19 cellular contexts compared by ENCODE assay signal in the genomic region with DNA sequence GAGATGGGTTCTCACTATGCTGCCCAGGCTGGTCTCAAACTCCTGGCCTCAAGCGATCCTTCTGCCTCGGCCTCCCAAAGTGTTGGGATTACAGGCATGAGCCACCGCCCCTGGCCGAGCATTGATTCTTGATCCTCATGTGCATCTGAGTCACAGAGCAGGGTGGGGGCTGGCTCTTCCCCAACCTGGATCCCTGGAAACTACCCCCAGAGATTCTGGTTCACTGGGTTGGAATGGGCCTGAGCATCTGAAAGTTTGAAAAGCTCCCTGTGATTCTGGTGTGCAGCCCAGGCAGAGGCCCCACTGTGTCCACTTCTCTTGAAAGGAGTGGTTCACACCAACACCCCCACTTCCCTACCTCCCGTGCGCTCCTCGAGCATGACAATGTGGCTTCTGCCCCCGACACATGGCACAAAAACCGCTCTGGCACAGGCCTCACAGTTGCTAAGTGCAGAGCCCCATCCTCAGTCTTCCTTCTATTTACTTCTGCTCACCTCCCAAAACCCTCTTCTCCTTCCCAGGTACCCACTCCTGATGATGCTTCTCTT. TPM values are rescaled to one million over a fixed set of nuclear protein-coding genes. Genes with fewer than 3 reads are reported as not detected.
DNase-seq lines count a peak whose midpoint lies in the region; ATAC-seq and TF ChIP-seq lines count a peak whose summit lies in the region.
"Had no signal": no experiment of that assay in that cellular context is flagged by ENCODE, and none has a peak within 500 bp of the region (broad histone marks: within the 10 kb centered on the region; RNA-seq: fewer than 3 reads in every experiment).

No MANE protein-coding gene starts in this region.

- H3K14ac ChIP-seq in IMR-90 (replicated peaks; ENCODE audit: low read depth, low read length) (no peak overlapping the region), trophoblast cell (ENCODE audit: low read length) (no peak overlapping the region)

- dilution Hi-C loops in IMR-90 (cut with HindIII; ENCODE audit: low sequenced_read_pairs, unreplicated experiment), result no loop called here

- H3K9me1 ChIP-seq in IMR-90 (ENCODE audit: insufficient read depth, low read length), result no peaks in the 10 kb centered on the region

- H3K27me3 ChIP-seq in IMR-90 (ENCODE audit: control insufficient read depth, insufficient read depth, low read length), result no peaks in the 10 kb centered on the region
- no peaks in the 10 kb centered on the region for H3K27me3 ChIP-seq in trophoblast cell (ENCODE audit: insufficient read depth, low read length)
- H3K27me3 ChIP-seq in colonic mucosa, result no peaks in the 10 kb centered on the region
- no peaks in the 10 kb centered on the region for H3K27me3 ChIP-seq in naive thymus-derived CD4-positive, alpha-beta T cell (ENCODE audit: control insufficient read depth in 2 of 2, insufficient read depth in 2 of 2, low read length in 2 of 2)
- no peaks in the 10 kb centered on the region for H3K27me3 ChIP-seq in prostate gland (replicated peaks; ENCODE audit: insufficient read depth)
- H3K27me3 ChIP-seq: MG63 had no signal

- H4K5ac ChIP-seq in IMR-90 (ENCODE audit: low read depth, low read length), result no peak overlapping the region

- H3K9ac ChIP-seq in IMR-90 (ENCODE audit: low read depth, low read length) (no peak overlapping the region), trophoblast cell (ENCODE audit: low read length) (no peak overlapping the region), colonic mucosa (ENCODE audit: low read depth in 2 of 2, low read length in 2 of 2) (no peak overlapping the region)
- H3K9ac ChIP-seq: GM23248, KMS-11 had no signal

- POLR2A ChIA-PET in IMR-90 (lab: Charles Lee; ENCODE audit: unreplicated experiment), result no interaction called here
- POLR2A ChIA-PET in naive thymus-derived CD4-positive, alpha-beta T cell (lab: Charles Lee), result no interaction called here

- H3K23ac ChIP-seq in IMR-90 (ENCODE audit: low read depth, low read length), result no peak overlapping the region
- H3K23ac ChIP-seq in trophoblast cell (ENCODE audit: low read length), result no peak overlapping the region

- H3K27ac Mint-ChIP-seq in naive thymus-derived CD4-positive, alpha-beta T cell, result no peak overlapping the region

- H4K91ac ChIP-seq in IMR-90 (ENCODE audit: insufficient read depth, low read depth, low read length) (no peak overlapping the region), trophoblast cell (ENCODE audit: low read depth, low read length) (no peak overlapping the region)

- H3K4me1 ChIP-seq in IMR-90 (ENCODE audit: control insufficient read depth, insufficient read depth, low read length) (peaks cover 5% of the 10 kb centered on the region; the same call in 1 of the 2 replicates), trophoblast cell (ENCODE audit: control insufficient read depth in 1 of 2, insufficient read depth in 2 of 2, low read length in 2 of 2) (peaks cover 35 to 37% of the 10 kb centered on the region in 2 experiments), colonic mucosa (no peaks in the 10 kb centered on the region), prostate gland (replicated peaks) (no peaks in the 10 kb centered on the region)
- H3K4me1 ChIP-seq in naive thymus-derived CD4-positive, alpha-beta T cell (ENCODE audit: control insufficient read depth in 2 of 2, insufficient read depth in 2 of 2, low read length in 2 of 2), result peaks cover 0 to 12% of the 10 kb centered on the region in 2 donors

- H3K56ac ChIP-seq in IMR-90 (ENCODE audit: extremely low read depth, insufficient read depth, low read length), result no peak overlapping the region

- TF ChIP-seq POLR2A in IMR-90 (IDR thresholded peaks at IDR 0.05; ENCODE audit: low read depth, low read length), result no peak
- no peak for TF ChIP-seq POLR2A in prostate gland (IDR thresholded peaks at IDR 0.05)

- TF ChIP-seq CTCF in IMR-90 (conservative IDR thresholded peaks at IDR 0.05; ENCODE audit: low read depth, low read length) (no peak), colonic mucosa (IDR thresholded peaks at IDR 0.05) (no peak), prostate gland (IDR thresholded peaks at IDR 0.05) (no peak)

- H3K4me3 ChIP-seq in IMR-90 (ENCODE audit: insufficient read depth, low read depth, low read length), result no peak overlapping the region
- no peak overlapping the region for H3K4me3 ChIP-seq in trophoblast cell (ENCODE audit: low read depth, low read length)
- no peak overlapping the region for H3K4me3 ChIP-seq in colonic mucosa
- no peak overlapping the region for H3K4me3 ChIP-seq in naive thymus-derived CD4-positive, alpha-beta T cell (ENCODE audit: low read length)
- H3K4me3 ChIP-seq in prostate gland, result no peak overlapping the region
- H3K4me3 ChIP-seq: GM23248, MG63 had no signal

- WGBS in IMR-90 (ENCODE audit: extremely low coverage in 2 of 2, insufficient read length in 1 of 2), 2 experiments, result 80% methylated on average over 1 of the region's 9 CpGs; no CpG with 5 or more reads in 1 of the 2 experiments
- WGBS in trophoblast cell (ENCODE audit: extremely low coverage, insufficient coverage, insufficient read length), result no CpG with 5 or more reads among the region's 9 CpGs
- WGBS in prostate gland, result 95% methylated on average over 9 of the region's 9 CpGs

- no peak overlapping the region for H2AK9ac ChIP-seq in IMR-90 (replicated peaks; ENCODE audit: low read depth, low read length, poor library complexity)

- TF ChIP-seq RAD21 in IMR-90 (IDR thresholded peaks at IDR 0.05; ENCODE audit: low read length), result no peak

- intact Hi-C loops in IMR-90 (cut with micrococcal nuclease), result no loop called here
- intact Hi-C loops in colonic mucosa (cut with DNase I), result no loop called here
- intact Hi-C loops in naive thymus-derived CD4-positive, alpha-beta T cell (cut with micrococcal nuclease), result no loop called here
- intact Hi-C loops in prostate gland (cut with DNase I), result no loop called here

- no peaks in the 10 kb centered on the region for H3K79me1 ChIP-seq in IMR-90 (ENCODE audit: low read depth in 1 of 2, low read length in 2 of 2)
- peaks cover 26% of the 10 kb centered on the region for H3K79me1 ChIP-seq in trophoblast cell (ENCODE audit: low read length)

- CTCF ChIA-PET in IMR-90 (lab: Yijun Ruan, JAX), result no interaction called here
- CTCF ChIA-PET in naive thymus-derived CD4-positive, alpha-beta T cell (lab: Charles Lee), result no interaction called here

- H3K4me2 ChIP-seq in IMR-90 (ENCODE audit: low read depth, low read length) (no peak overlapping the region), trophoblast cell (ENCODE audit: low read length) (no peak overlapping the region)
- H3K4me2 ChIP-seq: KMS-11 had no signal

- peaks cover 0 to 1% (median 0%) of the 10 kb centered on the region in 11 donors for H3K9me3 Mint-ChIP-seq in naive thymus-derived CD4-positive, alpha-beta T cell
- H3K9me3 Mint-ChIP-seq: CD4-positive, alpha-beta memory T cell had no signal

- H2AK5ac ChIP-seq in IMR-90 (ENCODE audit: low read depth, low read length) (no peak overlapping the region), trophoblast cell (ENCODE audit: low read length) (no peak overlapping the region)

- H3K4me1 Mint-ChIP-seq in naive thymus-derived CD4-positive, alpha-beta T cell, result peaks cover 15 to 30% (median 20%) of the 10 kb centered on the region in 7 donors

- H3K36me3 ChIP-seq in IMR-90 (ENCODE audit: control insufficient read depth, insufficient read depth, low read length) (peaks cover 2% of the 10 kb centered on the region; the same call in 1 of the 2 replicates), trophoblast cell (ENCODE audit: control insufficient read depth in 1 of 2, insufficient read depth in 2 of 2, low read length in 2 of 2) (peaks cover 36 to 41% of the 10 kb centered on the region in 2 experiments), colonic mucosa (no peaks in the 10 kb centered on the region), prostate gland (no peaks in the 10 kb centered on the region)
- no peaks in the 10 kb centered on the region for H3K36me3 ChIP-seq in naive thymus-derived CD4-positive, alpha-beta T cell (ENCODE audit: control insufficient read depth in 2 of 3, insufficient read depth in 3 of 3, low read length in 3 of 3)
- H3K36me3 ChIP-seq: MG63 had no signal

- H2BK120ac ChIP-seq in IMR-90 (ENCODE audit: low read depth, low read length) (no peak overlapping the region), trophoblast cell (ENCODE audit: insufficient read depth, low read length, poor library complexity) (no peak overlapping the region)

- no peak overlapping the region for H4K12ac ChIP-seq in trophoblast cell (ENCODE audit: low read depth, low read length)

- no peak for ATAC-seq in IMR-90 (ENCODE audit: low read depth)
- ATAC-seq in naive thymus-derived CD4-positive, alpha-beta T cell, result no peak

- H3K27me3 Mint-ChIP-seq in naive thymus-derived CD4-positive, alpha-beta T cell, result no peaks in the 10 kb centered on the region
- H3K27me3 Mint-ChIP-seq: CD4-positive, alpha-beta memory T cell had no signal

- no peak overlapping the region for H3K4me3 Mint-ChIP-seq in naive thymus-derived CD4-positive, alpha-beta T cell
- H3K4me3 Mint-ChIP-seq: CD4-positive, alpha-beta memory T cell had no signal

- H4K20me1 ChIP-seq in IMR-90 (ENCODE audit: insufficient read depth, low read length), result no peaks in the 10 kb centered on the region

- H2BK5ac ChIP-seq in IMR-90 (ENCODE audit: low read depth, low read length, poor library complexity, severe bottlenecking), result no peak overlapping the region
- no peak overlapping the region for H2BK5ac ChIP-seq in trophoblast cell (ENCODE audit: low read depth, low read length, poor library complexity)

- BruUV-seq in IMR-90 (replicated peaks; lab: Mats Ljungman, UMichigan), result no TSS peak

- H2BK12ac ChIP-seq in trophoblast cell (ENCODE audit: low read length), result no peak overlapping the region

- H3K27ac ChIP-seq in IMR-90 (ENCODE audit: insufficient read depth, low read length) (no peak overlapping the region), trophoblast cell (ENCODE audit: low read depth, low read length) (no peak overlapping the region), colonic mucosa (no peak overlapping the region), prostate gland (no peak overlapping the region)
- H3K27ac ChIP-seq in naive thymus-derived CD4-positive, alpha-beta T cell (ENCODE audit: low read depth, low read length), result no peak overlapping the region
- H3K27ac ChIP-seq: GM23248, KMS-11, RWPE1 had no signal

- H3K4ac ChIP-seq in IMR-90 (ENCODE audit: low read depth, low read length) (no peak overlapping the region), trophoblast cell (ENCODE audit: low read depth, low read length) (peak overlapping the region; percentile 70)

- H3K79me2 ChIP-seq in trophoblast cell (ENCODE audit: control insufficient read depth, insufficient read depth, low read length, poor library complexity), result peaks cover 42% of the 10 kb centered on the region

- H2AFZ ChIP-seq in IMR-90 (replicated peaks; ENCODE audit: low read length, poor library complexity) (peak overlapping the region; percentile 21), trophoblast cell (ENCODE audit: insufficient read depth, low read length, poor library complexity) (no peak overlapping the region)
- H2AFZ ChIP-seq: GM23248 had no signal

- DNase-seq in CD1c-positive myeloid dendritic cell (ENCODE audit: extremely low spot score) (peak; percentile 53), IMR-90 (no peak), kidney tubule cell (ENCODE audit: low spot score) (peak; percentile 63), trophoblast cell (no peak), colonic mucosa (no peak), prostate gland (ENCODE audit: low spot score) (no peak)
- DNase-seq in naive thymus-derived CD4-positive, alpha-beta T cell, result no peak
- DNase-seq: AML-193; CD4-positive, alpha-beta memory T cell; DND-41; GF-D8; GM23248; MG63; NCI-H1092 treated with DMSO at 0.1 percent for 48 hours; NCI-H1694; NCI-H345; NCI-H526 treated with DMSO at 0.1 percent for 48 hours had no signal

- no peak overlapping the region for H4K8ac ChIP-seq in IMR-90 (ENCODE audit: low read depth in 2 of 2, low read length in 2 of 2)
- H4K8ac ChIP-seq in trophoblast cell (ENCODE audit: low read depth, low read length), result no peak overlapping the region

- H3K9me3 ChIP-seq in IMR-90 (ENCODE audit: control insufficient read depth, insufficient read depth, low read length), result no peaks in the 10 kb centered on the region
- no peaks in the 10 kb centered on the region for H3K9me3 ChIP-seq in trophoblast cell (ENCODE audit: insufficient read depth, low read depth, low read length)
- no peaks in the 10 kb centered on the region for H3K9me3 ChIP-seq in colonic mucosa
- H3K9me3 ChIP-seq in naive thymus-derived CD4-positive, alpha-beta T cell (ENCODE audit: control insufficient read depth in 2 of 3, low read length in 3 of 3), result no peaks in the 10 kb centered on the region
- no peaks in the 10 kb centered on the region for H3K9me3 ChIP-seq in prostate gland
- H3K9me3 ChIP-seq: MG63 had no signal

- in situ Hi-C loops in IMR-90 (cut with MboI; ENCODE audit: low sequenced_read_pairs), result no loop called here

- H3K18ac ChIP-seq in IMR-90 (ENCODE audit: low read depth, low read length) (no peak overlapping the region), trophoblast cell (ENCODE audit: low read length) (peak overlapping the region; percentile 51)

- no peak overlapping the region for H2BK20ac ChIP-seq in IMR-90 (ENCODE audit: low read depth, low read length)

- no peak overlapping the region for H2BK15ac ChIP-seq in IMR-90 (ENCODE audit: low read depth, low read length)

- H3K36me3 Mint-ChIP-seq in naive thymus-derived CD4-positive, alpha-beta T cell, result peaks cover 0 to 4% (median 0%) of the 10 kb centered on the region in 5 donors
- H3K36me3 Mint-ChIP-seq: CD4-positive, alpha-beta memory T cell had no signal

RNA-seq across cellular contexts. Expression of a gene that starts 4.6 kb away (rescaled TPM):
- total RNA-seq in IMR-90 (2012; rRNA removed), result 3.4 and 3.6 TPM in 2 replicates
- 6.3 and 6.8 TPM in 2 replicates for polyA plus RNA-seq in IMR-90 (2012; rRNA removed)
- polyA plus RNA-seq in IMR-90 (2012; cell fraction: cytosol; rRNA removed), result 7.5 and 16.3 TPM in 2 replicates
- polyA plus RNA-seq in IMR-90 (2012; cell fraction: nucleus; rRNA removed; ENCODE audit: low replicate concordance), result 9.0 and 10.8 TPM in 2 replicates
- polyA plus RNA-seq in trophoblast cell (2013), result 258 and 266 TPM in 2 replicates
- 100 to 1,000 TPM in 1 of 2 donors, 10 to 100 TPM in 1; 54.7 to 102 TPM for total RNA-seq in colonic mucosa
- total RNA-seq in naive thymus-derived CD4-positive, alpha-beta T cell, result 1 to 10 TPM in 3 of 5 experiments, under 1 TPM in 2; 0.57 to 6.5 (median 1.4) TPM
- under 1 TPM; 0.54 to 0.66 TPM for polyA plus RNA-seq in naive thymus-derived CD4-positive, alpha-beta T cell
- 10 to 100 TPM in 1 of 2 donors, 1 to 10 TPM in 1; 8.3 to 11.1 TPM for total RNA-seq in prostate gland

RNA-seq across cellular contexts. Expression of a gene that starts 20.6 kb away (rescaled TPM):
- total RNA-seq in IMR-90 (2012; rRNA removed) (not detected in 2 replicates), colonic mucosa (1 to 10 TPM; 2.3 to 3.7 TPM), prostate gland (1 to 10 TPM; 1.6 to 2.0 TPM)
- not detected in 2 replicates for polyA plus RNA-seq in IMR-90 (2012; rRNA removed)
- polyA plus RNA-seq in IMR-90 (2012; cell fraction: cytosol; rRNA removed), result not detected in 2 replicates
- not detected in 2 replicates for polyA plus RNA-seq in IMR-90 (2012; cell fraction: nucleus; rRNA removed; ENCODE audit: low replicate concordance)
- polyA plus RNA-seq in trophoblast cell (2013), result 0.10 and 0.15 TPM in 2 replicates
- 100 to 1,000 TPM in 4 of 5 experiments, 10 to 100 TPM in 1; 79.5 to 333 (median 124) TPM for total RNA-seq in naive thymus-derived CD4-positive, alpha-beta T cell
- polyA plus RNA-seq in naive thymus-derived CD4-positive, alpha-beta T cell, result 100 to 1,000 TPM in 1 of 2 donors, 10 to 100 TPM in 1; 96.0 to 183 TPM
- total RNA-seq: GM23248 had no signal
- polyA plus RNA-seq: GM23248 had no signal

Comparison
In these comparisons a context has a peak if more than half of its experiments do, and no peak if none do; other contexts are left out.
1. DNase-seq: peak in CD1c-positive myeloid dendritic cell (single experiment) and kidney tubule cell (single experiment); none in IMR-90 (single experiment), trophoblast cell (0 of 2), colonic mucosa (single experiment), naive thymus-derived CD4-positive, alpha-beta T cell (0 of 9) and prostate gland (single experiment).
2. RNA of a gene that starts 4.6 kb away (total RNA-seq): 54.7 to 102 TPM in colonic mucosa; 8.3 to 11.1 TPM in prostate gland, 3.4 to 3.6 TPM in IMR-90 and 0.57 to 6.5 TPM in naive thymus-derived CD4-positive, alpha-beta T cell; every median in the first group is over 4 times any median in the second.
3. RNA of a gene that starts 20.6 kb away (total RNA-seq): 79.5 to 333 TPM in naive thymus-derived CD4-positive, alpha-beta T cell; 2.3 to 3.7 TPM in colonic mucosa, 1.6 to 2.0 TPM in prostate gland and not detected in IMR-90; every median in the first group is over 10 times any median in the second.